Comparison of ENCODE assay signal across 15 cellular contexts in the genomic region with DNA sequence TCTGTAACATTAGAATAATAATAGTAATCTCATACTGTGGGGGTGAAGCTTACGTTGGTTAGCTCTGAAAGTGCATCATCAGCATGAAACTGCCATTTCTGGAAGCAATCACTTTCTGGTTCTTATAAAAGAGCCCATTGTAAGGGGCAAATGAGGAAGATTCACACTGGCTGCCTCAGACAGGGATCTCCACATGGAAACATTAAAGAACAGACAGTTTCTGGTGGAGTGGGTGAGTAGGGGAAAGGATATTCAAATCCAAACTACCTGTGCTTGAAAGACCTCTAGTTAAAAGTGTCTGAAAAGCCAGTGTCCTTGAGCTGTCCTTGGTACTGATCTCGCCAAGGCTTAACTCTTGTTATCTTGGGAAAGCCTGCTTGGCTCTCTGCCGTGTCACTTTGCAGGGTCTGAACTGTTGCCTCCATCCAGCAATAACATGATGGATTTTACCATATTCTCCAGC. TPM values are rescaled to one million over a fixed set of nuclear protein-coding genes. Genes with fewer than 3 reads are reported as not detected.
DNase-seq lines count a peak whose midpoint lies in the region; ATAC-seq, FAIRE-seq and TF ChIP-seq lines count a peak whose summit lies in the region.
"Had no signal": no experiment of that assay in that cellular context is flagged by ENCODE, and none has a peak within 500 bp of the region (broad histone marks: within the 10 kb centered on the region; RNA-seq: fewer than 3 reads in every experiment).

No MANE protein-coding gene starts in this region.

- H3K27me3 ChIP-seq in astrocyte (ENCODE audit: insufficient read depth, low read length) (no peaks in the 10 kb centered on the region), BE2C (no peaks in the 10 kb centered on the region)
- H3K27me3 ChIP-seq: Peyer's patch had no signal

- H3K9ac ChIP-seq in astrocyte (ENCODE audit: low read length), result no peak overlapping the region

- H3K9me3 ChIP-seq in astrocyte (ENCODE audit: insufficient read depth, low read depth, low read length) (no peaks in the 10 kb centered on the region), BE2C (no peaks in the 10 kb centered on the region)
- H3K9me3 ChIP-seq: Peyer's patch had no signal

- FAIRE-seq in astrocyte (lab: Jason Lieb, UNC), result peak; percentile 45

- intact Hi-C loops in left colon (cut with DNase I, micrococcal nuclease), result no loop called here

- no peaks in the 10 kb centered on the region for H3K79me2 ChIP-seq in astrocyte (ENCODE audit: insufficient read depth, low read length)

- no peaks in the 10 kb centered on the region for H3K9me3 Mint-ChIP-seq in astrocyte (ENCODE audit: unreplicated experiment)
- H3K9me3 Mint-ChIP-seq: activated CD4-positive, alpha-beta memory T cell treated with anti-CD3 and anti-CD28 coated beads, Interleukin-2, amount 10 ng/mL, durations not matched to agents 7 days and 5 days; CD4-positive, alpha-beta memory T cell; mesothelial cell of epicardium had no signal

- H3K4me3 Mint-ChIP-seq in astrocyte (ENCODE audit: unreplicated experiment), result no peak overlapping the region
- H3K4me3 Mint-ChIP-seq: activated CD4-positive, alpha-beta memory T cell treated with anti-CD3 and anti-CD28 coated beads, Interleukin-2, amount 10 ng/mL, durations not matched to agents 7 days and 5 days; CD4-positive, alpha-beta memory T cell; mesothelial cell of epicardium had no signal

- DNase-seq in Ammon's horn (ENCODE audit: low spot score), result peak; percentile 51
- peak; percentile 43 for DNase-seq in LHCN-M2 (ENCODE audit: low read depth)
- DNase-seq in astrocyte (ENCODE audit: low read depth), result no peak
- DNase-seq in kidney glomerular epithelial cell (lab: John Stamatoyannopoulos, UW), result peak; percentile 22
- DNase-seq in left colon, result no peak
- no peak for DNase-seq in BE2C
- DNase-seq in dedifferentiated amniotic fluid mesenchymal stem cell (ENCODE audit: extremely low spot score), result no peak
- DNase-seq in middle frontal gyrus (ENCODE audit: extremely low spot score, low spot score), result no peak
- DNase-seq: activated CD4-positive, alpha-beta memory T cell treated with anti-CD3 and anti-CD28 coated beads, Interleukin-2, amount 10 ng/mL, durations not matched to agents 7 days and 5 days; CD4-positive, alpha-beta memory T cell; NCI-H1105; Peyer's patch; stimulated activated CD8-positive, alpha-beta memory T cell treated with anti-CD3 and anti-CD28 coated beads, Interleukin-4, amount 100 ng/mL, for 48 hours had no signal

- no peaks in the 10 kb centered on the region for H3K36me3 ChIP-seq in astrocyte (ENCODE audit: insufficient read depth, low read length)
- no peaks in the 10 kb centered on the region for H3K36me3 ChIP-seq in BE2C
- H3K36me3 ChIP-seq: Peyer's patch had no signal

- H3K27me3 Mint-ChIP-seq in astrocyte (ENCODE audit: low read depth, unreplicated experiment), result peaks cover 10% of the 10 kb centered on the region

- H3K27ac Mint-ChIP-seq in astrocyte (ENCODE audit: unreplicated experiment), result no peak overlapping the region
- H3K27ac Mint-ChIP-seq: activated CD4-positive, alpha-beta memory T cell treated with anti-CD3 and anti-CD28 coated beads, Interleukin-2, amount 10 ng/mL, durations not matched to agents 7 days and 5 days; CD4-positive, alpha-beta memory T cell; mesothelial cell of epicardium had no signal

- no peaks in the 10 kb centered on the region for H3K4me1 Mint-ChIP-seq in astrocyte (ENCODE audit: low read depth, unreplicated experiment)
- H3K4me1 Mint-ChIP-seq: activated CD4-positive, alpha-beta memory T cell treated with anti-CD3 and anti-CD28 coated beads, Interleukin-2, amount 10 ng/mL, durations not matched to agents 7 days and 5 days; CD4-positive, alpha-beta memory T cell; mesothelial cell of epicardium had no signal

- no peaks in the 10 kb centered on the region for H3K4me1 ChIP-seq in astrocyte (ENCODE audit: insufficient read depth, low read length)
- no peaks in the 10 kb centered on the region for H3K4me1 ChIP-seq in BE2C
- H3K4me1 ChIP-seq: Peyer's patch had no signal

- H4K20me1 ChIP-seq in astrocyte (ENCODE audit: insufficient read depth, low read length), result no peaks in the 10 kb centered on the region

- no peak overlapping the region for H3K4me3 ChIP-seq in astrocyte (ENCODE audit: insufficient read depth, low read depth, low read length)
- no peak overlapping the region for H3K4me3 ChIP-seq in BE2C (ENCODE audit: low read depth, low read length)
- H3K4me3 ChIP-seq: Peyer's patch, smooth muscle cell had no signal

- H2AFZ ChIP-seq in astrocyte (ENCODE audit: low read depth, low read length), result no peak overlapping the region

- H3K4me2 ChIP-seq in astrocyte (ENCODE audit: low read length), result no peak overlapping the region
- H3K4me2 ChIP-seq: smooth muscle cell had no signal

- ATAC-seq in left colon, result no peak

- no peak overlapping the region for H3K27ac ChIP-seq in astrocyte (ENCODE audit: low read depth, low read length)
- H3K27ac ChIP-seq: Peyer's patch had no signal

- H3K36me3 Mint-ChIP-seq in astrocyte (ENCODE audit: low read depth, unreplicated experiment), result no peaks in the 10 kb centered on the region
- H3K36me3 Mint-ChIP-seq: CD4-positive, alpha-beta memory T cell; mesothelial cell of epicardium had no signal

- no peak for TF ChIP-seq CTCF in astrocyte (IDR thresholded peaks at IDR 0.05; ENCODE audit: insufficient read depth, low read depth, low read length)
- no peak for TF ChIP-seq CTCF in BE2C (IDR thresholded peaks at IDR 0.05; ENCODE audit: low read depth, low read length)

RNA-seq across cellular contexts. Expression of gene SLC31A2, which starts 19.1 kb away (rescaled TPM):
- 78.7 and 88.0 TPM in 2 replicates for total RNA-seq in LHCN-M2 (2014; rRNA removed)
- polyA plus RNA-seq in LHCN-M2 (2012), result 32.9 TPM
- 7.1 and 8.4 TPM in 2 replicates for total RNA-seq in astrocyte
- 10 to 100 TPM; 25.4 to 26.3 TPM for total RNA-seq in left colon
- polyA plus RNA-seq in BE2C (2012; ENCODE audit: insufficient read depth, insufficient read length, low read depth), result 7.5 TPM

Comparison
In these comparisons a context has a peak if more than half of its experiments do, and no peak if none do; other contexts are left out.
1. DNase-seq: peak in Ammon's horn (single experiment), LHCN-M2 (single experiment) and kidney glomerular epithelial cell (single experiment); none in astrocyte (single experiment), left colon (0 of 2), BE2C (single experiment), dedifferentiated amniotic fluid mesenchymal stem cell (single experiment) and middle frontal gyrus (single experiment).